2 cellular contexts compared by ENCODE assay signal in the genomic region with DNA sequence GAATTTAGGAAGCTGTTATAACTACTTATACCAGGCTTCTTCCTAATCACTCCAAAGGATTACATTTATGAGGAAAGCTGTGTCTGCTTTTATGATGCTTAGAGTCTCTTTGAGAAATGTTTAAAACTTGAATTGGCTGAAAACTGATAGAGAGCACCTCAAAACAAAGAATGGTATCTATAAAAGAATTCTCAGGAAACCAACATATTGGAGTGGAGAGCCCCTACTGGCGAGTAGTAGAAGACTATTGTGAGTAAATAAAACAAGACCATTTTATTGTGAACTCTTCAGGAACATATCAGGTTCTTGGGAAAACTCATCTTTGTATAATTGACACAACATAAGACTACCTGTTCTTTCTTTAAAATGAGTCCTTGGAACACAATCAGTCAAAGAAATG.
TF ChIP-seq lines count a peak whose summit lies in the region.

No MANE protein-coding gene starts in this region.

TF ChIP-seq in A549, 52 proteins besides CTCF, POLR2A, EP300 and RAD21 (continued from another document):
- TF ChIP-seq, protein P1, sequence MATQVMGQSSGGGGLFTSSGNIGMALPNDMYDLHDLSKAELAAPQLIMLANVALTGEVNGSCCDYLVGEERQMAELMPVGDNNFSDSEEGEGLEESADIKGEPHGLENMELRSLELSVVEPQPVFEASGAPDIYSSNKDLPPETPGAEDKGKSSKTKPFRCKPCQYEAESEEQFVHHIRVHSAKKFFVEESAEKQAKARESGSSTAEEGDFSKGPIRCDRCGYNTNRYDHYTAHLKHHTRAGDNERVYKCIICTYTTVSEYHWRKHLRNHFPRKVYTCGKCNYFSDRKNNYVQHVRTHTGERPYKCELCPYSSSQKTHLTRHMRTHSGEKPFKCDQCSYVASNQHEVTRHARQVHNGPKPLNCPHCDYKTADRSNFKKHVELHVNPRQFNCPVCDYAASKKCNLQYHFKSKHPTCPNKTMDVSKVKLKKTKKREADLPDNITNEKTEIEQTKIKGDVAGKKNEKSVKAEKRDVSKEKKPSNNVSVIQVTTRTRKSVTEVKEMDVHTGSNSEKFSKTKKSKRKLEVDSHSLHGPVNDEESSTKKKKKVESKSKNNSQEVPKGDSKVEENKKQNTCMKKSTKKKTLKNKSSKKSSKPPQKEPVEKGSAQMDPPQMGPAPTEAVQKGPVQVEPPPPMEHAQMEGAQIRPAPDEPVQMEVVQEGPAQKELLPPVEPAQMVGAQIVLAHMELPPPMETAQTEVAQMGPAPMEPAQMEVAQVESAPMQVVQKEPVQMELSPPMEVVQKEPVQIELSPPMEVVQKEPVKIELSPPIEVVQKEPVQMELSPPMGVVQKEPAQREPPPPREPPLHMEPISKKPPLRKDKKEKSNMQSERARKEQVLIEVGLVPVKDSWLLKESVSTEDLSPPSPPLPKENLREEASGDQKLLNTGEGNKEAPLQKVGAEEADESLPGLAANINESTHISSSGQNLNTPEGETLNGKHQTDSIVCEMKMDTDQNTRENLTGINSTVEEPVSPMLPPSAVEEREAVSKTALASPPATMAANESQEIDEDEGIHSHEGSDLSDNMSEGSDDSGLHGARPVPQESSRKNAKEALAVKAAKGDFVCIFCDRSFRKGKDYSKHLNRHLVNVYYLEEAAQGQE (IDR thresholded peaks at IDR 0.05) = no peak

TF ChIP-seq in GM23338, 12 proteins besides CTCF, POLR2A, EP300 and RAD21 (continued from another document):
- TF ChIP-seq, protein P2, sequence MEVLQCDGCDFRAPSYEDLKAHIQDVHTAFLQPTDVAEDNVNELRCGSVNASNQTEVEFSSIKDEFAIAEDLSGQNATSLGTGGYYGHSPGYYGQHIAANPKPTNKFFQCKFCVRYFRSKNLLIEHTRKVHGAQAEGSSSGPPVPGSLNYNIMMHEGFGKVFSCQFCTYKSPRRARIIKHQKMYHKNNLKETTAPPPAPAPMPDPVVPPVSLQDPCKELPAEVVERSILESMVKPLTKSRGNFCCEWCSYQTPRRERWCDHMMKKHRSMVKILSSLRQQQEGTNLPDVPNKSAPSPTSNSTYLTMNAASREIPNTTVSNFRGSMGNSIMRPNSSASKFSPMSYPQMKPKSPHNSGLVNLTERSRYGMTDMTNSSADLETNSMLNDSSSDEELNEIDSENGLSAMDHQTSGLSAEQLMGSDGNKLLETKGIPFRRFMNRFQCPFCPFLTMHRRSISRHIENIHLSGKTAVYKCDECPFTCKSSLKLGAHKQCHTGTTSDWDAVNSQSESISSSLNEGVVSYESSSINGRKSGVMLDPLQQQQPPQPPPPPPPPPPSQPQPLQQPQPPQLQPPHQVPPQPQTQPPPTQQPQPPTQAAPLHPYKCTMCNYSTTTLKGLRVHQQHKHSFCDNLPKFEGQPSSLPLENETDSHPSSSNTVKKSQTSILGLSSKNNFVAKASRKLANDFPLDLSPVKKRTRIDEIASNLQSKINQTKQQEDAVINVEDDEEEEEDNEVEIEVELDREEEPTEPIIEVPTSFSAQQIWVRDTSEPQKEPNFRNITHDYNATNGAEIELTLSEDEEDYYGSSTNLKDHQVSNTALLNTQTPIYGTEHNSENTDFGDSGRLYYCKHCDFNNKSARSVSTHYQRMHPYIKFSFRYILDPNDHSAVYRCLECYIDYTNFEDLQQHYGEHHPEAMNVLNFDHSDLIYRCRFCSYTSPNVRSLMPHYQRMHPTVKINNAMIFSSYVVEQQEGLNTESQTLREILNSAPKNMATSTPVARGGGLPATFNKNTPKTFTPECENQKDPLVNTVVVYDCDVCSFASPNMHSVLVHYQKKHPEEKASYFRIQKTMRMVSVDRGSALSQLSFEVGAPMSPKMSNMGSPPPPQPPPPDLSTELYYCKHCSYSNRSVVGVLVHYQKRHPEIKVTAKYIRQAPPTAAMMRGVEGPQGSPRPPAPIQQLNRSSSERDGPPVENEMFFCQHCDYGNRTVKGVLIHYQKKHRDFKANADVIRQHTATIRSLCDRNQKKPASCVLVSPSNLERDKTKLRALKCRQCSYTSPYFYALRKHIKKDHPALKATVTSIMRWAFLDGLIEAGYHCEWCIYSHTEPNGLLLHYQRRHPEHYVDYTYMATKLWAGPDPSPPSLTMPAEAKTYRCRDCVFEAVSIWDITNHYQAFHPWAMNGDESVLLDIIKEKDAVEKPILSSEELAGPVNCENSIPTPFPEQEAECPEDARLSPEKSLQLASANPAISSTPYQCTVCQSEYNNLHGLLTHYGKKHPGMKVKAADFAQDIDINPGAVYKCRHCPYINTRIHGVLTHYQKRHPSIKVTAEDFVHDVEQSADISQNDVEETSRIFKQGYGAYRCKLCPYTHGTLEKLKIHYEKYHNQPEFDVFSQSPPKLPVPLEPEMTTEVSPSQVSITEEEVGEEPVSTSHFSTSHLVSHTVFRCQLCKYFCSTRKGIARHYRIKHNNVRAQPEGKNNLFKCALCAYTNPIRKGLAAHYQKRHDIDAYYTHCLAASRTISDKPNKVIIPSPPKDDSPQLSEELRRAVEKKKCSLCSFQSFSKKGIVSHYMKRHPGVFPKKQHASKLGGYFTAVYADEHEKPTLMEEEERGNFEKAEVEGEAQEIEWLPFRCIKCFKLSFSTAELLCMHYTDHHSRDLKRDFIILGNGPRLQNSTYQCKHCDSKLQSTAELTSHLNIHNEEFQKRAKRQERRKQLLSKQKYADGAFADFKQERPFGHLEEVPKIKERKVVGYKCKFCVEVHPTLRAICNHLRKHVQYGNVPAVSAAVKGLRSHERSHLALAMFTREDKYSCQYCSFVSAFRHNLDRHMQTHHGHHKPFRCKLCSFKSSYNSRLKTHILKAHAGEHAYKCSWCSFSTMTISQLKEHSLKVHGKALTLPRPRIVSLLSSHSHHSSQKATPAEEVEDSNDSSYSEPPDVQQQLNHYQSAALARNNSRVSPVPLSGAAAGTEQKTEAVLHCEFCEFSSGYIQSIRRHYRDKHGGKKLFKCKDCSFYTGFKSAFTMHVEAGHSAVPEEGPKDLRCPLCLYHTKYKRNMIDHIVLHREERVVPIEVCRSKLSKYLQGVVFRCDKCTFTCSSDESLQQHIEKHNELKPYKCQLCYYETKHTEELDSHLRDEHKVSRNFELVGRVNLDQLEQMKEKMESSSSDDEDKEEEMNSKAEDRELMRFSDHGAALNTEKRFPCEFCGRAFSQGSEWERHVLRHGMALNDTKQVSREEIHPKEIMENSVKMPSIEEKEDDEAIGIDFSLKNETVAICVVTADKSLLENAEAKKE (CRISPR knock-in tag; IDR thresholded peaks at IDR 0.05) = no peak
- no peak for TF ChIP-seq ZNF331 (CRISPR knock-in tag; IDR thresholded peaks at IDR 0.05; ENCODE audit: low read depth)
- no peak for TF ChIP-seq EZH2 (IDR thresholded peaks at IDR 0.05; ENCODE audit: low read depth, unreplicated experiment)
- TF ChIP-seq, protein P1 (IDR thresholded peaks at IDR 0.05; ENCODE audit: unreplicated experiment) = no peak
- TF ChIP-seq EZH2phosphoT487 (IDR thresholded peaks at IDR 0.05; ENCODE audit: unreplicated experiment) = no peak
- no peak for TF ChIP-seq ZNF114 (CRISPR knock-in tag; IDR thresholded peaks at IDR 0.05)
- TF ChIP-seq CREB1 (CRISPR knock-in tag; IDR thresholded peaks at IDR 0.05; ENCODE audit: low read depth) = no peak
